9 cellular contexts compared by ENCODE assay signal in genomic region chr1:203038217-203038741, GRCh38. TPM values are rescaled to one million over a fixed set of nuclear protein-coding genes. Genes with fewer than 3 reads are reported as not detected.
DNase-seq lines count a peak whose midpoint lies in the region; ATAC-seq and TF ChIP-seq lines count a peak whose summit lies in the region.
"Had no signal": no experiment of that assay in that cellular context is flagged by ENCODE, and none has a peak within 500 bp of the region (broad histone marks: within the 10 kb centered on the region; RNA-seq: fewer than 3 reads in every experiment).

No MANE protein-coding gene starts in this region.

- no peaks in the 10 kb centered on the region for H3K36me3 ChIP-seq in OCI-LY7 (ENCODE audit: insufficient read depth, low read length)

- H3K4me3 ChIP-seq in OCI-LY7 (ENCODE audit: low read depth, low read length, poor library complexity, severe bottlenecking): no peak overlapping the region

- ATAC-seq in natural killer cell treated with Interleukin-12 subunit alpha and Interleukin-12 subunit beta and Interleukin-15 and Interleukin-18, amount 100 ng/mL, for 72 hours: no peak
- ATAC-seq in natural killer cell: no peak
- no peak for ATAC-seq in HG02588 (IDR thresholded peaks at IDR 0.05; ENCODE audit: unreplicated experiment)
- ATAC-seq in GM19397 (IDR thresholded peaks at IDR 0.05; ENCODE audit: unreplicated experiment): no peak
- no peak for ATAC-seq in HG03280 (IDR thresholded peaks at IDR 0.05; ENCODE audit: unreplicated experiment)

- H2AFZ ChIP-seq in OCI-LY7 (ENCODE audit: low read length): no peak overlapping the region

- POLR2A ChIA-PET in OCI-LY7 (lab: Charles Lee): no interaction called here

- no peaks in the 10 kb centered on the region for H3K79me2 ChIP-seq in OCI-LY7 (ENCODE audit: insufficient read depth, low read depth, low read length)

- intact Hi-C loops in natural killer cell (cut with micrococcal nuclease) (no loop called here), OCI-LY7 (cut with micrococcal nuclease; ENCODE audit: unreplicated experiment) (loop anchor here (2.0 kb wide), 2 partner anchors 135 to 231 kb away; no protein-coding TSS in a partner anchor)

- no peak overlapping the region for H3K4me3 Mint-ChIP-seq in natural killer cell treated with Interleukin-12 subunit alpha and Interleukin-12 subunit beta and Interleukin-15 and Interleukin-18, amount 100 ng/mL, for 72 hours
- H3K4me3 Mint-ChIP-seq in natural killer cell: no peak overlapping the region

- H3K4me1 Mint-ChIP-seq in natural killer cell treated with Interleukin-12 subunit alpha and Interleukin-12 subunit beta and Interleukin-15 and Interleukin-18, amount 100 ng/mL, for 72 hours (ENCODE audit: low read depth in 2 of 2): peaks cover 0 to 8% of the 10 kb centered on the region in 2 donors
- H3K4me1 Mint-ChIP-seq in natural killer cell: peaks cover 6% of the 10 kb centered on the region in 2 donors

- CTCF ChIA-PET in OCI-LY7 (lab: Charles Lee; ENCODE audit: unreplicated experiment): no interaction called here

- no peaks in the 10 kb centered on the region for H3K9me3 Mint-ChIP-seq in natural killer cell treated with Interleukin-12 subunit alpha and Interleukin-12 subunit beta and Interleukin-15 and Interleukin-18, amount 100 ng/mL, for 72 hours
- no peaks in the 10 kb centered on the region for H3K9me3 Mint-ChIP-seq in natural killer cell

- no peaks in the 10 kb centered on the region for H3K9me2 ChIP-seq in OCI-LY7 (ENCODE audit: insufficient read depth, low read length)

- no peak overlapping the region for H3K27ac ChIP-seq in OCI-LY7 (ENCODE audit: low read depth, low read length, poor library complexity, severe bottlenecking)

- DNase-seq in natural killer cell treated with Interleukin-12 subunit alpha and Interleukin-12 subunit beta and Interleukin-15 and Interleukin-18, amount 100 ng/mL, for 72 hours (ENCODE audit: low spot score): peak; percentile 44
- no peak for DNase-seq in natural killer cell
- peak; percentile 15 for DNase-seq in OCI-LY7 (ENCODE audit: low spot score)
- peak; percentile 51 for DNase-seq in globus pallidus (ENCODE audit: low spot score)
- DNase-seq in superior temporal gyrus (ENCODE audit: extremely low spot score): peak; percentile 79

- TF ChIP-seq CTCF in natural killer cell (IDR thresholded peaks at IDR 0.05) (no peak), OCI-LY7 (conservative IDR thresholded peaks at IDR 0.05; ENCODE audit: low read length) (no peak)

- H3K4me1 ChIP-seq in OCI-LY7 (ENCODE audit: insufficient read depth, low read length, poor library complexity, severe bottlenecking): peaks cover 8% of the 10 kb centered on the region

- H3K27ac Mint-ChIP-seq in natural killer cell treated with Interleukin-12 subunit alpha and Interleukin-12 subunit beta and Interleukin-15 and Interleukin-18, amount 100 ng/mL, for 72 hours: no peak overlapping the region
- H3K27ac Mint-ChIP-seq in natural killer cell: no peak overlapping the region

- H3K9me3 ChIP-seq in OCI-LY7 (ENCODE audit: low read length): no peaks in the 10 kb centered on the region

- no peaks in the 10 kb centered on the region for H4K20me1 ChIP-seq in OCI-LY7 (ENCODE audit: insufficient read depth, low read length)

- no TSS peak for BruUV-seq in OCI-LY7 (replicated peaks; lab: Mats Ljungman, UMichigan)

- no peaks in the 10 kb centered on the region for H3K36me3 Mint-ChIP-seq in natural killer cell treated with Interleukin-12 subunit alpha and Interleukin-12 subunit beta and Interleukin-15 and Interleukin-18, amount 100 ng/mL, for 72 hours
- H3K36me3 Mint-ChIP-seq in natural killer cell: no peaks in the 10 kb centered on the region

- peaks cover 6 to 11% of the 10 kb centered on the region in 2 donors for H3K27me3 Mint-ChIP-seq in natural killer cell treated with Interleukin-12 subunit alpha and Interleukin-12 subunit beta and Interleukin-15 and Interleukin-18, amount 100 ng/mL, for 72 hours
- peaks cover 8% of the 10 kb centered on the region in 2 donors for H3K27me3 Mint-ChIP-seq in natural killer cell (ENCODE audit: low read depth in 2 of 2)

- H3K4me2 ChIP-seq in OCI-LY7 (ENCODE audit: low read length): no peak overlapping the region; the same call in 1 of the 2 replicates

RNA-seq across cellular contexts. Expression of gene PPFIA4, which starts 12.0 kb away (rescaled TPM):
- total RNA-seq in natural killer cell treated with Interleukin-12 subunit alpha and Interleukin-12 subunit beta and Interleukin-15 and Interleukin-18, amount 100 ng/mL, for 72 hours: 10 to 100 TPM; 19.6 to 44.7 TPM
- under 1 TPM; 0.18 to 0.88 (median 0.33) TPM for total RNA-seq in natural killer cell
- total RNA-seq in OCI-LY7 (2014; rRNA removed; shearing (Covaris generic)): 0.03 and 0.93 TPM in 2 replicates
- 0.55 and 2.7 TPM in 2 replicates for total RNA-seq in OCI-LY7 (2022)

RNA-seq across cellular contexts. Expression of gene TMEM183A, which starts 31.1 kb away (rescaled TPM):
- 10 to 100 TPM; 65.1 to 93.0 TPM for total RNA-seq in natural killer cell treated with Interleukin-12 subunit alpha and Interleukin-12 subunit beta and Interleukin-15 and Interleukin-18, amount 100 ng/mL, for 72 hours
- 100 to 1,000 TPM; 127 to 147 (median 143) TPM for total RNA-seq in natural killer cell
- 92.4 and 99.3 TPM in 2 replicates for total RNA-seq in OCI-LY7 (2014; rRNA removed; shearing (Covaris generic))
- total RNA-seq in OCI-LY7 (2022): 75.5 and 83.9 TPM in 2 replicates

RNA-seq across cellular contexts. Expression of gene MYOG, which starts 47.5 kb away (rescaled TPM):
- not detected for total RNA-seq in natural killer cell treated with Interleukin-12 subunit alpha and Interleukin-12 subunit beta and Interleukin-15 and Interleukin-18, amount 100 ng/mL, for 72 hours
- total RNA-seq in natural killer cell: not detected
- not detected in 2 replicates for total RNA-seq in OCI-LY7 (2014; rRNA removed; shearing (Covaris generic))
- not detected in 2 replicates for total RNA-seq in OCI-LY7 (2022)
- total RNA-seq: mononuclear cell had no signal

Comparison
In these comparisons a context has a peak if more than half of its experiments do, and no peak if none do; other contexts are left out.
1. RNA of gene PPFIA4, which starts 12.0 kb away (total RNA-seq): 19.6 to 44.7 TPM in natural killer cell treated with Interleukin-12 subunit alpha and Interleukin-12 subunit beta and Interleukin-15 and Interleukin-18, amount 100 ng/mL, for 72 hours; 0.03 to 2.7 TPM in OCI-LY7 and 0.18 to 0.88 TPM in natural killer cell; every median in the first group is over 4 times any median in the second.